In genomic region chr12:1203735-1204019, GRCh38 we compare ENCODE assay signal across 18 cellular contexts.
DNase-seq lines count a peak whose midpoint lies in the region; ATAC-seq and TF ChIP-seq lines count a peak whose summit lies in the region.
"Had no signal": no experiment of that assay in that cellular context is flagged by ENCODE, and none has a peak within 500 bp of the region (broad histone marks: within the 10 kb centered on the region; RNA-seq: fewer than 3 reads in every experiment).

No MANE protein-coding gene starts in this region.

- H3K4me3 ChIP-seq in SK-N-SH (ENCODE audit: low read depth in 2 of 2, low read length in 1 of 2) (no peak overlapping the region), cardiac muscle cell (no peak overlapping the region), stomach smooth muscle (ENCODE audit: low read length in 2 of 2) (peak overlapping the region in 1 of 2 donors; percentile 3)

- DNase-seq in NCI-H2107 treated with DMSO at 0.1 percent for 48 hours (lab: John Stamatoyannopoulos, UW; ENCODE audit: unreplicated experiment) = peak; percentile 33
- no peak for DNase-seq in NCI-H2107 (lab: John Stamatoyannopoulos, UW)
- DNase-seq in SK-N-SH = no peak
- no peak for DNase-seq in cardiac muscle cell (ENCODE audit: low read depth in 1 of 2, low spot score in 1 of 2)
- no peak for DNase-seq in stimulated activated CD4-positive, alpha-beta T cell treated with anti-CD3 and anti-CD28 coated beads, Interleukin-2, amount 100 ng/mL, for 48 hours
- no peak for DNase-seq in head of caudate nucleus
- DNase-seq: activated CD4-positive, alpha-beta T cell treated with anti-CD3 and anti-CD28 coated beads, Interleukin-2, amount 50 U/mL, for 1 hour; activated naive CD8-positive, alpha-beta T cell treated with anti-CD3 and anti-CD28 coated beads for 36 hours; activated T-cell treated with anti-CD3 and anti-CD28 coated beads, Interleukin-2, amount 50 U/mL, for 4 hours; central memory CD4-positive, alpha-beta T cell; Kasumi-1; NCI-H1694; NCI-H510A; posterior cingulate gyrus; RPMI8226; T-helper 9 cell had no signal

- peaks cover 18% of the 10 kb centered on the region for H3F3A ChIP-seq in SK-N-SH (replicated peaks; ENCODE audit: insufficient read depth)

- intact Hi-C loops in head of caudate nucleus (cut with DNase I) = no loop called here

- POLR2A ChIA-PET in SK-N-SH (lab: Yijun Ruan, JAX) = no interaction called here

- peak overlapping the region; percentile 79 for H3K4me2 ChIP-seq in SK-N-SH

- H3K9me3 ChIP-seq in SK-N-SH (no peaks in the 10 kb centered on the region), cardiac muscle cell (ENCODE audit: low read depth) (no peaks in the 10 kb centered on the region), stomach smooth muscle (ENCODE audit: control insufficient read depth in 2 of 2, low read length in 2 of 2) (no peaks in the 10 kb centered on the region)

- ATAC-seq in HG03342 (IDR thresholded peaks at IDR 0.05; ENCODE audit: unreplicated experiment) = no peak
- ATAC-seq: activated T-cell treated with anti-CD3 and anti-CD28 coated beads, Interleukin-2, amount 50 U/mL, for 4 hours had no signal

- H3K27ac ChIP-seq in SK-N-SH (ENCODE audit: low read depth in 2 of 2, low read length in 1 of 2) (peak overlapping the region; percentile 34 to 74), cardiac muscle cell (peak overlapping the region; percentile 86), stomach smooth muscle (ENCODE audit: low read length) (peak overlapping the region; percentile 12)

- TF ChIP-seq RAD21 in SK-N-SH (IDR thresholded peaks at IDR 0.05; ENCODE audit: low read length) = no peak

- H3K9ac ChIP-seq in SK-N-SH (peak overlapping the region; percentile 70; the same call in 1 of the 2 replicates), stomach smooth muscle (ENCODE audit: low read length in 2 of 2) (no peak overlapping the region)

- H2AFZ ChIP-seq in SK-N-SH (ENCODE audit: low read depth) = no peak overlapping the region

- no peaks in the 10 kb centered on the region for H3K9me2 ChIP-seq in SK-N-SH

- H3K36me3 ChIP-seq in SK-N-SH (replicated peaks in 1 of 2; ENCODE audit: control insufficient read depth in 1 of 2, insufficient read depth in 2 of 2, low read length in 1 of 2) (peaks cover 0 to 8% of the 10 kb centered on the region in 2 experiments), cardiac muscle cell (no peaks in the 10 kb centered on the region), stomach smooth muscle (ENCODE audit: control insufficient read depth in 2 of 2, insufficient read depth in 2 of 2, low read length in 2 of 2) (no peaks in the 10 kb centered on the region)

- peaks cover 14 to 31% of the 10 kb centered on the region in 2 experiments for H3K4me1 ChIP-seq in SK-N-SH (ENCODE audit: control insufficient read depth in 1 of 2, insufficient read depth in 2 of 2, low read depth in 1 of 2, low read length in 1 of 2)
- H3K4me1 ChIP-seq in cardiac muscle cell (ENCODE audit: low read depth) = peaks cover 41% of the 10 kb centered on the region
- no peaks in the 10 kb centered on the region for H3K4me1 ChIP-seq in stomach smooth muscle (ENCODE audit: control insufficient read depth, insufficient read depth, low read length)

- TF ChIP-seq EP300 in SK-N-SH (IDR thresholded peaks at IDR 0.05; ENCODE audit: borderline replicate concordance in 1 of 2, low read depth in 1 of 2, low read length in 1 of 2) = no peak

- CTCF ChIA-PET in SK-N-SH (lab: Yijun Ruan, JAX) = no interaction called here

- peaks cover 27% of the 10 kb centered on the region; the same call in 1 of the 2 replicates for H3K79me2 ChIP-seq in SK-N-SH (ENCODE audit: insufficient read depth)

- H4K20me1 ChIP-seq in SK-N-SH (ENCODE audit: insufficient read depth) = no peaks in the 10 kb centered on the region

- TF ChIP-seq CTCF in SK-N-SH (IDR thresholded peaks at IDR 0.05) (no peak), cardiac muscle cell (IDR thresholded peaks at IDR 0.05; ENCODE audit: low read depth, low read length) (no peak)

- H3K27me3 ChIP-seq in SK-N-SH (ENCODE audit: insufficient read depth) = no peaks in the 10 kb centered on the region
- no peaks in the 10 kb centered on the region for H3K27me3 ChIP-seq in cardiac muscle cell
- H3K27me3 ChIP-seq in stomach smooth muscle (ENCODE audit: control insufficient read depth in 1 of 2, insufficient read depth in 2 of 2, low read length in 2 of 2) = no peaks in the 10 kb centered on the region

TF ChIP-seq in SK-N-SH, 30 proteins besides CTCF, POLR2A, EP300 and RAD21:
- TF ChIP-seq GABPA (IDR thresholded peaks at IDR 0.05; ENCODE audit: low read depth) (no peak), RXRA (IDR thresholded peaks at IDR 0.05; ENCODE audit: borderline replicate concordance, low read depth) (no peak), EZH2phosphoT487 (IDR thresholded peaks at IDR 0.05; ENCODE audit: borderline replicate concordance, low read depth) (no peak), JUND (IDR thresholded peaks at IDR 0.05) (no peak), FOXM1 (IDR thresholded peaks at IDR 0.05; ENCODE audit: low read depth) (no peak)

Comparison
In these comparisons a context has a peak if more than half of its experiments do, and no peak if none do; other contexts are left out.
1. H3K27ac ChIP-seq: peak in every context shown above with its lines; median percentile 86 in cardiac muscle cell; 54 in SK-N-SH; 12 in stomach smooth muscle.